In genomic region chr7:107559864-107560263, GRCh38 we compare ENCODE assay signal across 12 cellular contexts. TPM values are rescaled to one million over a fixed set of nuclear protein-coding genes. Genes with fewer than 3 reads are reported as not detected.
A peak's percentile ranks its signal among the peaks of the same experiment; 100 is the strongest.
DNase-seq lines count a peak whose midpoint lies in the region; ATAC-seq, FAIRE-seq and TF ChIP-seq lines count a peak whose summit lies in the region.
"Had no signal": no experiment of that assay in that cellular context is flagged by ENCODE, and none has a peak within 500 bp of the region (broad histone marks: within the 10 kb centered on the region; RNA-seq: fewer than 3 reads in every experiment).

No MANE protein-coding gene starts in this region.

- no peak overlapping the region for H3K4me2 ChIP-seq in fibroblast of lung (ENCODE audit: extremely low read depth, insufficient read depth, low read length)

- no peaks in the 10 kb centered on the region for H3K27me3 Mint-ChIP-seq in activated T-cell treated with anti-CD3 and anti-CD28 coated beads, Interleukin-2, amount 50 U/mL, for 72 hours (ENCODE audit: low read depth)

- H3K79me2 ChIP-seq in fibroblast of lung (ENCODE audit: control insufficient read depth, insufficient read depth, low read length), result peaks cover 8% of the 10 kb centered on the region

- H3K4me3 ChIP-seq in fibroblast of lung (replicated peaks in 1 of 4; ENCODE audit: control extremely low read depth in 1 of 4, insufficient read depth in 1 of 4, low read depth in 3 of 4, low read length in 4 of 4) (no peak overlapping the region), stomach (no peak overlapping the region)
- H3K4me3 ChIP-seq: BLaER1 treated with 17β-estradiol and CSF1 and Interleukin-3, amounts not matched to agents 10 nM and 100 nM; GM12878; MG63 had no signal

- peaks cover 69% of the 10 kb centered on the region for H3K4me1 Mint-ChIP-seq in activated T-cell treated with anti-CD3 and anti-CD28 coated beads, Interleukin-2, amount 50 U/mL, for 72 hours (ENCODE audit: low read depth)

- H3K36me3 ChIP-seq in fibroblast of lung (ENCODE audit: control insufficient read depth, insufficient read depth, low read length) (no peaks in the 10 kb centered on the region), stomach (peaks cover 0 to 30% (median 26%) of the 10 kb centered on the region in 4 donors)

- H4K20me1 ChIP-seq in fibroblast of lung (ENCODE audit: control insufficient read depth, extremely low read depth, insufficient read depth, low read length), result no peaks in the 10 kb centered on the region

- H3K27ac ChIP-seq in fibroblast of lung (ENCODE audit: insufficient read depth, low read length), result peak overlapping the region; percentile 19
- peak overlapping the region in 3 of 5 donors; percentile 19 to 25 (median 25) for H3K27ac ChIP-seq in stomach

- H3K4me1 ChIP-seq in fibroblast of lung (ENCODE audit: control insufficient read depth, extremely low read depth, insufficient read depth, low read length) (peaks cover 8% of the 10 kb centered on the region), stomach (peaks cover 27 to 47% (median 42%) of the 10 kb centered on the region in 4 donors)

- TF ChIP-seq POLR2A in stomach (IDR thresholded peaks at IDR 0.05), result no peak

- H3K27me3 ChIP-seq in fibroblast of lung (ENCODE audit: control insufficient read depth, insufficient read depth, low read length) (no peaks in the 10 kb centered on the region), stomach (no peaks in the 10 kb centered on the region)
- H3K27me3 ChIP-seq: BLaER1 treated with 17β-estradiol and CSF1 and Interleukin-3, amounts not matched to agents 10 nM and 100 nM; MG63 had no signal

- intact Hi-C loops in stomach (cut with DNase I; ENCODE audit: low total_unique reads), result no loop called here

- H3K9me3 ChIP-seq in fibroblast of lung (ENCODE audit: control insufficient read depth, insufficient read depth, low read depth, low read length) (no peaks in the 10 kb centered on the region), stomach (no peaks in the 10 kb centered on the region)
- H3K9me3 ChIP-seq: BLaER1 treated with 17β-estradiol and CSF1 and Interleukin-3, amounts not matched to agents 10 nM and 100 nM had no signal

- ATAC-seq in activated T-cell treated with anti-CD3 and anti-CD28 coated beads, Interleukin-2, amount 50 U/mL, for 72 hours (replicated peaks in 1 of 2), result no peak
- no peak for ATAC-seq in HG02884 (IDR thresholded peaks at IDR 0.05; ENCODE audit: unreplicated experiment)
- no peak for ATAC-seq in GM19452 (IDR thresholded peaks at IDR 0.05; ENCODE audit: unreplicated experiment)
- ATAC-seq: GM12878 had no signal

- no peak overlapping the region for H3K9ac ChIP-seq in fibroblast of lung (ENCODE audit: insufficient read depth, low read length)

- H3K27ac Mint-ChIP-seq in activated T-cell treated with anti-CD3 and anti-CD28 coated beads, Interleukin-2, amount 50 U/mL, for 72 hours, result peak overlapping the region; percentile 68

- TF ChIP-seq CTCF in fibroblast of lung (conservative IDR thresholded peaks at IDR 0.05 in 1 of 2, IDR thresholded peaks at IDR 0.05 in 1 of 2; ENCODE audit: low read depth in 1 of 2, low read length in 2 of 2) (no peak), stomach (IDR thresholded peaks at IDR 0.05) (no peak)

- WGBS in stomach, 5 donors, result 56 to 64% (median 59%) methylated on average over 2 of the region's 2 CpGs

- H3K4me3 Mint-ChIP-seq in activated T-cell treated with anti-CD3 and anti-CD28 coated beads, Interleukin-2, amount 50 U/mL, for 72 hours, result peak overlapping the region; percentile 29 to 87

- H3K9me3 Mint-ChIP-seq in activated T-cell treated with anti-CD3 and anti-CD28 coated beads, Interleukin-2, amount 50 U/mL, for 72 hours, result no peaks in the 10 kb centered on the region

- H2AFZ ChIP-seq in fibroblast of lung (ENCODE audit: low read length), result no peak overlapping the region

- H3K36me3 Mint-ChIP-seq in activated T-cell treated with anti-CD3 and anti-CD28 coated beads, Interleukin-2, amount 50 U/mL, for 72 hours (ENCODE audit: insufficient read depth in 2 of 2), result peaks cover 7 to 13% of the 10 kb centered on the region in 2 donors

- no peak for FAIRE-seq in frontal cortex (lab: Jason Lieb, UNC)
- FAIRE-seq: GM12878 had no signal

- TF ChIP-seq EP300 in stomach (IDR thresholded peaks at IDR 0.05), result no peak

- DNase-seq in activated T-cell treated with anti-CD3 and anti-CD28 coated beads, Interleukin-2, amount 50 U/mL, for 72 hours, result no peak
- DNase-seq in activated T-cell treated with anti-CD3 and anti-CD28 coated beads for 4 hours, result no peak
- peak; percentile 52 for DNase-seq in SW480 (ENCODE audit: low spot score)
- peak; percentile 76 to 80 for DNase-seq in fibroblast of lung (ENCODE audit: low read depth in 2 of 2)
- DNase-seq in stomach, result no peak
- DNase-seq in frontal cortex (ENCODE audit: low spot score in 2 of 2), result no peak
- DNase-seq: MG63, NCI-H748 treated with DMSO at 0.1 percent for 48 hours had no signal

RNA-seq across cellular contexts. Expression of gene COG5, which starts 3.9 kb away (rescaled TPM):
- total RNA-seq in activated T-cell treated with anti-CD3 and anti-CD28 coated beads, Interleukin-2, amount 50 U/mL, for 72 hours, result 10 to 100 TPM; 30.4 to 55.5 TPM
- total RNA-seq in fibroblast of lung (28.2 and 34.5 TPM in 2 replicates), stomach (100 to 1,000 TPM in 1 of 5 donors, 10 to 100 TPM in 3, 1 to 10 TPM in 1; 7.5 to 285 (median 46.3) TPM), frontal cortex (29.8 TPM)
- polyA plus RNA-seq in fibroblast of lung (32.7 and 40.3 TPM in 2 replicates), stomach (1 to 10 TPM; 5.2 to 7.8 (median 7.5) TPM)
- 20.1 and 26.4 TPM in 2 replicates for polyA plus RNA-seq in fibroblast of lung (2012)
- polyA minus RNA-seq in fibroblast of lung (ENCODE audit: low replicate concordance), result 9.8 and 17.0 TPM in 2 replicates

RNA-seq across cellular contexts. Expression of gene DUS4L, which starts 3.9 kb away (rescaled TPM):
- total RNA-seq in activated T-cell treated with anti-CD3 and anti-CD28 coated beads, Interleukin-2, amount 50 U/mL, for 72 hours, result 10 to 100 TPM; 14.9 to 16.3 TPM
- 6.4 and 8.8 TPM in 2 replicates for total RNA-seq in fibroblast of lung
- polyA plus RNA-seq in fibroblast of lung, result 5.5 TPM in 2 replicates
- polyA plus RNA-seq in fibroblast of lung (2012), result 3.8 and 4.7 TPM in 2 replicates
- polyA minus RNA-seq in fibroblast of lung (ENCODE audit: low replicate concordance), result 0.20 and 2.0 TPM in 2 replicates
- total RNA-seq in stomach, result 10 to 100 TPM in 2 of 5 donors, 1 to 10 TPM in 1, not detected in 2; 7.6 to 14.5 (median 10.3) TPM
- 1 to 10 TPM; 4.0 to 5.5 (median 5.0) TPM for polyA plus RNA-seq in stomach
- total RNA-seq in frontal cortex, result 15.5 TPM

RNA-seq across cellular contexts. Expression of gene BCAP29, which starts 20.2 kb away (rescaled TPM):
- total RNA-seq in activated T-cell treated with anti-CD3 and anti-CD28 coated beads, Interleukin-2, amount 50 U/mL, for 72 hours, result 10 to 100 TPM; 37.8 to 44.3 TPM
- total RNA-seq in fibroblast of lung (40.8 and 64.7 TPM in 2 replicates), stomach (10 to 100 TPM; 44.6 to 73.1 (median 50.0) TPM), frontal cortex (40.8 TPM)
- polyA plus RNA-seq in fibroblast of lung (68.5 and 79.7 TPM in 2 replicates), stomach (10 to 100 TPM; 26.1 to 32.2 (median 31.5) TPM)
- 54.0 and 72.0 TPM in 2 replicates for polyA plus RNA-seq in fibroblast of lung (2012)
- polyA minus RNA-seq in fibroblast of lung (ENCODE audit: low replicate concordance), result 2.7 and 5.1 TPM in 2 replicates

Comparison
In these comparisons a context has a peak if more than half of its experiments do, and no peak if none do; other contexts are left out.
1. DNase-seq: peak in SW480 (single experiment) and fibroblast of lung (2 of 2); none in activated T-cell treated with anti-CD3 and anti-CD28 coated beads, Interleukin-2, amount 50 U/mL, for 72 hours (0 of 2), activated T-cell treated with anti-CD3 and anti-CD28 coated beads for 4 hours (single experiment), stomach (single experiment) and frontal cortex (0 of 2).